Comparison of ENCODE assay signal across 12 cellular contexts in genomic region chr19:17418710-17419109, GRCh38. TPM values are rescaled to one million over a fixed set of nuclear protein-coding genes. Genes with fewer than 3 reads are reported as not detected.
DNase-seq lines count a peak whose midpoint lies in the region; ATAC-seq and TF ChIP-seq lines count a peak whose summit lies in the region.
"Had no signal": no experiment of that assay in that cellular context is flagged by ENCODE, and none has a peak within 500 bp of the region (broad histone marks: within the 10 kb centered on the region; RNA-seq: fewer than 3 reads in every experiment).

No MANE protein-coding gene starts in this region.

- no peaks in the 10 kb centered on the region for H4K20me1 ChIP-seq in mammary epithelial cell (ENCODE audit: insufficient read depth, low read length)

- H3K9me3 ChIP-seq in mammary epithelial cell (replicated peaks; ENCODE audit: insufficient read depth, low read length) (no peaks in the 10 kb centered on the region), neuronal stem cell (replicated peaks in 1 of 2; ENCODE audit: control insufficient read depth in 2 of 2, insufficient read depth in 1 of 2, low read depth in 1 of 2, low read length in 2 of 2) (no peaks in the 10 kb centered on the region)

- no peak overlapping the region for H2AK5ac ChIP-seq in neuronal stem cell (ENCODE audit: low read depth, low read length)

- no peak overlapping the region for H4K8ac ChIP-seq in neuronal stem cell (ENCODE audit: low read depth, low read length)

- H3K79me2 ChIP-seq in mammary epithelial cell (ENCODE audit: insufficient read depth, low read length) = no peaks in the 10 kb centered on the region

- no peak for ATAC-seq in HG02678 (IDR thresholded peaks at IDR 0.05; ENCODE audit: unreplicated experiment)

- H3K79me1 ChIP-seq in neuronal stem cell (ENCODE audit: low read depth, low read length) = peaks cover 4% of the 10 kb centered on the region

- H2BK12ac ChIP-seq in neuronal stem cell (ENCODE audit: low read length) = no peak overlapping the region

- TF ChIP-seq CTCF in NB4 (IDR thresholded peaks at IDR 0.05; ENCODE audit: low read depth, low read length) (no peak), mammary epithelial cell (conservative IDR thresholded peaks at IDR 0.05 in 1 of 2, IDR thresholded peaks at IDR 0.05 in 1 of 2; ENCODE audit: extremely low read depth in 1 of 2, insufficient read depth in 1 of 2, low read depth in 1 of 2, low read length in 2 of 2) (no peak)

- POLR2A ChIA-PET in HEK293T (lab: Yijun Ruan, JAX) = interaction anchor here (1.0 to 2.0 kb wide), 5 partner anchors 12 to 110 kb away, joined by 5 to 25 read pairs (median 6); partner anchors contain the start of genes BST2 and DDA1

- no peak overlapping the region for H2BK120ac ChIP-seq in neuronal stem cell (ENCODE audit: low read depth, low read length)

- DNase-seq in NB4 (ENCODE audit: low read depth) = peak; percentile 25
- no peak for DNase-seq in mammary epithelial cell
- DNase-seq in neuronal stem cell (ENCODE audit: low spot score) = no peak
- DNase-seq in HEK293T (ENCODE audit: extremely low spot score) = no peak
- no peak for DNase-seq in OCI-M2 (lab: John Stamatoyannopoulos, UW; ENCODE audit: unreplicated experiment)
- DNase-seq: amygdala, NCI-H1092 treated with DMSO at 0.1 percent for 48 hours, SIG-M5 had no signal

- no peak overlapping the region for H3K4ac ChIP-seq in neuronal stem cell (ENCODE audit: low read length)

- no peak overlapping the region for H2BK15ac ChIP-seq in neuronal stem cell (ENCODE audit: low read length)

- dilution Hi-C loops in mammary epithelial cell (cut with HindIII; ENCODE audit: low sequenced_read_pairs) = no loop called here

- H3K23ac ChIP-seq in neuronal stem cell (ENCODE audit: low read depth, low read length, poor library complexity) = no peak overlapping the region

- peak overlapping the region; percentile 54 for H3K9ac ChIP-seq in mammary epithelial cell (ENCODE audit: insufficient read depth, low read length)
- no peak overlapping the region for H3K9ac ChIP-seq in neuronal stem cell (ENCODE audit: low read depth, low read length, poor library complexity)

- in situ Hi-C loops in mammary epithelial cell (cut with MboI; ENCODE audit: low sequenced_read_pairs in 2 of 2) = no loop called here

- H2BK5ac ChIP-seq in neuronal stem cell (ENCODE audit: low read length) = no peak overlapping the region

- H2AFZ ChIP-seq in mammary epithelial cell (ENCODE audit: low read depth, low read length) = peak overlapping the region; percentile 80
- peak overlapping the region; percentile 79 for H2AFZ ChIP-seq in neuronal stem cell (ENCODE audit: low read length)

- WGBS in mammary epithelial cell (ENCODE audit: low coverage, missing lambda C conversion rate) = 20% methylated on average over 3 of the region's 3 CpGs
- WGBS in neuronal stem cell (ENCODE audit: extremely low coverage in 2 of 2, insufficient read length in 2 of 2, insufficient replicate concordance in 1 of 2), 2 donors = no CpG with 5 or more reads among the region's 3 CpGs

- BruUV-seq in mammary epithelial cell (replicated peaks; lab: Mats Ljungman, UMichigan) = no TSS peak

- H3K4me3 ChIP-seq in GM08714 (ENCODE audit: low read length) (peak overlapping the region; percentile 75), NB4 (ENCODE audit: low read depth, low read length) (peak overlapping the region; percentile 79), mammary epithelial cell (replicated peaks in 1 of 3; ENCODE audit: insufficient read depth in 1 of 3, low read depth in 2 of 3, low read length in 3 of 3) (peak overlapping the region; percentile 51 to 55 (median 52)), neuronal stem cell (ENCODE audit: low read length in 2 of 2) (peak overlapping the region in 1 of 2 donors; percentile 69)

- peak overlapping the region; percentile 91 for H3K4me2 ChIP-seq in mammary epithelial cell (ENCODE audit: insufficient read depth, low read depth, low read length)
- H3K4me2 ChIP-seq in neuronal stem cell (ENCODE audit: insufficient read depth, low read length, poor library complexity, severe bottlenecking) = no peak overlapping the region

- CTCF ChIA-PET in mammary epithelial cell (lab: Charles Lee; ENCODE audit: low non-redundant PET) = no interaction called here
- CTCF ChIA-PET in HEK293T (lab: Yijun Ruan, JAX) = interaction anchor here (0.6 to 1.1 kb wide), 3 partner anchors 13 to 617 kb away, joined by 3 to 4 read pairs (median 4); partner anchors contain the start of gene BST2

- H3K18ac ChIP-seq in neuronal stem cell (ENCODE audit: low read length) = no peak overlapping the region

- H3K14ac ChIP-seq in neuronal stem cell (ENCODE audit: low read length) = no peak overlapping the region

- H3K36me3 ChIP-seq in mammary epithelial cell (ENCODE audit: insufficient read depth, low read length) (peaks cover 2% of the 10 kb centered on the region), neuronal stem cell (replicated peaks in 1 of 2; ENCODE audit: control insufficient read depth in 2 of 2, insufficient read depth in 2 of 2, low read length in 2 of 2) (peaks cover 0 to 3% of the 10 kb centered on the region in 2 donors)

- H3K4me1 ChIP-seq in mammary epithelial cell (ENCODE audit: insufficient read depth, low read length) (peaks cover 6% of the 10 kb centered on the region), neuronal stem cell (ENCODE audit: control insufficient read depth in 2 of 2, insufficient read depth in 1 of 2, low read depth in 1 of 2, low read length in 2 of 2) (peaks cover 3 to 14% of the 10 kb centered on the region in 2 donors)

- H3K27ac ChIP-seq in mammary epithelial cell (ENCODE audit: insufficient read depth, low read depth, low read length) (peak overlapping the region; percentile 35), neuronal stem cell (replicated peaks; ENCODE audit: low read length) (no peak overlapping the region)

- H4K91ac ChIP-seq in neuronal stem cell (ENCODE audit: low read depth, low read length, poor library complexity) = no peak overlapping the region

- no peaks in the 10 kb centered on the region for H3K27me3 ChIP-seq in mammary epithelial cell (ENCODE audit: insufficient read depth, low read length)
- H3K27me3 ChIP-seq in neuronal stem cell (ENCODE audit: control insufficient read depth in 3 of 3, insufficient read depth in 3 of 3, low read depth in 1 of 3, low read length in 3 of 3) = no peaks in the 10 kb centered on the region

- TF ChIP-seq POLR2A in NB4 (IDR thresholded peaks at IDR 0.05; ENCODE audit: extremely low read depth, insufficient read length) = no peak

- intact Hi-C loops in mammary epithelial cell (cut with micrococcal nuclease) = no loop called here

TF ChIP-seq in HEK293T, 16 proteins besides CTCF, POLR2A, EP300 and RAD21:
- TF ChIP-seq FOXA1 (IDR thresholded peaks at IDR 0.05) (no peak), HDGF (IDR thresholded peaks at IDR 0.05; ENCODE audit: borderline replicate concordance) (no peak), FOXK2 (IDR thresholded peaks at IDR 0.05) (no peak), TARDBP (IDR thresholded peaks at IDR 0.05) (no peak), SP1 (IDR thresholded peaks at IDR 0.05) (no peak), CTBP1 (IDR thresholded peaks at IDR 0.05; ENCODE audit: borderline replicate concordance) (no peak), BHLHE40 (IDR thresholded peaks at IDR 0.05; ENCODE audit: borderline replicate concordance) (no peak), SUZ12 (IDR thresholded peaks at IDR 0.05) (no peak), ZNF384 (IDR thresholded peaks at IDR 0.05) (no peak), NFRKB (IDR thresholded peaks at IDR 0.05) (no peak), L3MBTL2 (conservative IDR thresholded peaks at IDR 0.05) (no peak), LEF1 (IDR thresholded peaks at IDR 0.05; ENCODE audit: borderline replicate concordance) (no peak), FOXM1 (IDR thresholded peaks at IDR 0.05; ENCODE audit: borderline replicate concordance) (no peak), ELF4 (IDR thresholded peaks at IDR 0.05) (no peak), ARNT (IDR thresholded peaks at IDR 0.05) (no peak)
- TF ChIP-seq, protein P1, sequence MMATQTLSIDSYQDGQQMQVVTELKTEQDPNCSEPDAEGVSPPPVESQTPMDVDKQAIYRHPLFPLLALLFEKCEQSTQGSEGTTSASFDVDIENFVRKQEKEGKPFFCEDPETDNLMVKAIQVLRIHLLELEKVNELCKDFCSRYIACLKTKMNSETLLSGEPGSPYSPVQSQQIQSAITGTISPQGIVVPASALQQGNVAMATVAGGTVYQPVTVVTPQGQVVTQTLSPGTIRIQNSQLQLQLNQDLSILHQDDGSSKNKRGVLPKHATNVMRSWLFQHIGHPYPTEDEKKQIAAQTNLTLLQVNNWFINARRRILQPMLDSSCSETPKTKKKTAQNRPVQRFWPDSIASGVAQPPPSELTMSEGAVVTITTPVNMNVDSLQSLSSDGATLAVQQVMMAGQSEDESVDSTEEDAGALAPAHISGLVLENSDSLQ (IDR thresholded peaks at IDR 0.05) = no peak

RNA-seq across cellular contexts. Expression of gene MVB12A, which starts 1.1 kb away (rescaled TPM):
- total RNA-seq in mammary epithelial cell = 10 to 100 TPM; 32.2 to 50.1 TPM
- 57.2 TPM for polyA plus RNA-seq in mammary epithelial cell
- polyA minus RNA-seq in mammary epithelial cell = 35.2 TPM
- 42.9 TPM for polyA plus RNA-seq in neuronal stem cell (2013, experiment 1 of 2)
- polyA plus RNA-seq in neuronal stem cell (2013, experiment 2 of 2) = 42.4 TPM

RNA-seq across cellular contexts. Expression of gene BST2, which starts 13.3 kb away (rescaled TPM):
- 1 to 10 TPM in 1 of 2 donors, under 1 TPM in 1; 0.61 to 3.7 TPM for total RNA-seq in mammary epithelial cell
- 2.6 TPM for polyA plus RNA-seq in mammary epithelial cell
- not detected for polyA minus RNA-seq in mammary epithelial cell
- 32.5 TPM for polyA plus RNA-seq in neuronal stem cell (2013, experiment 1 of 2)
- 30.5 TPM for polyA plus RNA-seq in neuronal stem cell (2013, experiment 2 of 2)

RNA-seq across cellular contexts. Expression of gene CCDC194, which starts 24.7 kb away (rescaled TPM):
- not detected for total RNA-seq in mammary epithelial cell
- polyA plus RNA-seq in mammary epithelial cell = not detected
- polyA minus RNA-seq in mammary epithelial cell = not detected
- polyA plus RNA-seq in neuronal stem cell (2013, experiment 1 of 2) = 0.82 TPM
- polyA plus RNA-seq in neuronal stem cell (2013, experiment 2 of 2) = 0.76 TPM
- total RNA-seq: skeletal muscle tissue, temporal lobe had no signal

RNA-seq across cellular contexts. Expression of gene TMEM221, which starts 29.8 kb away (rescaled TPM):
- total RNA-seq in mammary epithelial cell = 1 to 10 TPM in 1 of 2 donors, under 1 TPM in 1; 0.17 to 1.4 TPM
- 0.35 TPM for polyA plus RNA-seq in mammary epithelial cell
- polyA minus RNA-seq in mammary epithelial cell = 2.2 TPM
- 2.0 TPM for polyA plus RNA-seq in neuronal stem cell (2013, experiment 1 of 2)
- polyA plus RNA-seq in neuronal stem cell (2013, experiment 2 of 2) = 1.6 TPM

RNA-seq across cellular contexts. Expression of gene PLVAP, which starts 41.6 kb away (rescaled TPM):
- total RNA-seq in mammary epithelial cell = not detected
- not detected for polyA plus RNA-seq in mammary epithelial cell
- polyA minus RNA-seq in mammary epithelial cell = not detected
- 0.21 TPM for polyA plus RNA-seq in neuronal stem cell (2013, experiment 1 of 2)
- polyA plus RNA-seq in neuronal stem cell (2013, experiment 2 of 2) = 0.35 TPM
